In genomic region chr9:94896512-94896911, GRCh38 we compare ENCODE assay signal across 26 cellular contexts.
"Had no signal": no experiment of that assay in that cellular context is flagged by ENCODE, and none has a peak within 500 bp of the region (broad histone marks: within the 10 kb centered on the region; RNA-seq: fewer than 3 reads in every experiment).

No MANE protein-coding gene starts in this region.

- H3K9me3 Mint-ChIP-seq: activated T-cell treated with anti-CD3 and anti-CD28 coated beads, Interleukin-2, amount 50 U/mL, for 24 hours had no signal

- H3K9me3 ChIP-seq: adrenal gland, SJCRH30 had no signal

- H3K4me3 ChIP-seq: adrenal gland, SJCRH30, SK-N-MC had no signal

- H3K27ac Mint-ChIP-seq: activated CD8-positive, alpha-beta T cell treated with anti-CD3 and anti-CD28 coated beads for 36 hours; activated naive CD4-positive, alpha-beta T cell treated with anti-CD3 and anti-CD28 coated beads for 36 hours; activated naive CD4-positive, alpha-beta T cell treated with anti-CD3 and anti-CD28 coated beads, Interleukin-2, amount 50 U/mL, for 72 hours; activated T-cell treated with anti-CD3 and anti-CD28 coated beads, Interleukin-2, amount 50 U/mL, for 24 hours had no signal

- H3K36me3 ChIP-seq: adrenal gland, SJCRH30, WERI-Rb-1 had no signal

- H3K27me3 ChIP-seq: adrenal gland, SJCRH30 had no signal

- H3K27me3 Mint-ChIP-seq: activated CD8-positive, alpha-beta T cell treated with anti-CD3 and anti-CD28 coated beads for 36 hours; activated T-cell treated with anti-CD3 and anti-CD28 coated beads, Interleukin-2, amount 50 U/mL, for 24 hours; brain had no signal

- ATAC-seq: activated CD8-positive, alpha-beta T cell treated with anti-CD3 and anti-CD28 coated beads for 36 hours; Panc1 had no signal

- H3K4me3 Mint-ChIP-seq: activated CD8-positive, alpha-beta T cell treated with anti-CD3 and anti-CD28 coated beads for 36 hours; activated naive CD4-positive, alpha-beta T cell treated with anti-CD3 and anti-CD28 coated beads for 36 hours; activated T-cell treated with anti-CD3 and anti-CD28 coated beads, Interleukin-2, amount 50 U/mL, for 24 hours; brain had no signal

- DNase-seq: activated CD4-positive, alpha-beta T cell treated with anti-CD3 and anti-CD28 coated beads for 1 hour; activated CD4-positive, alpha-beta T cell treated with anti-CD3 and anti-CD28 coated beads for 48 hours; activated CD4-positive, CD25-positive, alpha-beta regulatory T cell; activated CD8-positive, alpha-beta T cell treated with anti-CD3 and anti-CD28 coated beads for 36 hours; activated gamma-delta T cell treated with Interleukin-2 at 50 U/mL for 16 hours; activated naive CD4-positive, alpha-beta T cell treated with anti-CD3 and anti-CD28 coated beads for 36 hours; activated T-cell treated with anti-CD3 and anti-CD28 coated beads, Interleukin-2, amount 50 U/mL, for 24 hours; caudate nucleus; MM.1S; MV-4-11; NCI-H1092; NCI-H1436 treated with DMSO at 0.1 percent for 48 hours; NCI-H1694 treated with DMSO at 0.1 percent for 48 hours; NCI-H2029; NCI-H345; NCI-H524 treated with DMSO at 0.1 percent for 48 hours; SHP77; SJCRH30; T1000; WERI-Rb-1 had no signal

- FAIRE-seq: bronchial epithelial cell had no signal

- H3K27ac ChIP-seq: adrenal gland, SJCRH30, SK-N-MC, WERI-Rb-1 had no signal
